12 cellular contexts compared by ENCODE assay signal in genomic region chr1:112703706-112704105, GRCh38. TPM values are rescaled to one million over a fixed set of nuclear protein-coding genes. Genes with fewer than 3 reads are reported as not detected.
A peak's percentile ranks its signal among the peaks of the same experiment; 100 is the strongest.
DNase-seq lines count a peak whose midpoint lies in the region; ATAC-seq, FAIRE-seq and TF ChIP-seq lines count a peak whose summit lies in the region.
"Had no signal": no experiment of that assay in that cellular context is flagged by ENCODE, and none has a peak within 500 bp of the region (broad histone marks: within the 10 kb centered on the region; RNA-seq: fewer than 3 reads in every experiment).

No MANE protein-coding gene starts in this region.

- ATAC-seq in K562 (no peak), HG02885 (IDR thresholded peaks at IDR 0.05; ENCODE audit: poor library complexity, unreplicated experiment) (no peak)

- no peaks in the 10 kb centered on the region for H3K9me3 Mint-ChIP-seq in activated T-cell treated with anti-CD3 and anti-CD28 coated beads, Interleukin-2, amount 50 U/mL, for 24 hours
- H3K9me3 Mint-ChIP-seq: H9 had no signal

- peaks cover 75 to 79% of the 10 kb centered on the region in 2 experiments for H3K4me1 ChIP-seq in K562 (replicated peaks in 1 of 2; ENCODE audit: control insufficient read depth in 2 of 2, insufficient read depth in 2 of 2, low read length in 2 of 2)
- H3K4me1 ChIP-seq in mucosa of rectum (ENCODE audit: control insufficient read depth in 2 of 2, insufficient read depth in 2 of 2, low read length in 2 of 2), result peaks cover 66 to 72% of the 10 kb centered on the region in 2 donors
- H3K4me1 ChIP-seq in tibial artery, result peaks cover 16 to 78% (median 65%) of the 10 kb centered on the region in 4 donors

- POLR2A ChIA-PET in K562 (lab: Yijun Ruan, JAX), result interaction anchor here (0.5 to 4.6 kb wide), 6 partner anchors 11 to 498 kb away, joined by 3 to 42 read pairs (median 6); partner anchors contain the start of genes MOV10, PPM1J and ST7L

- no peak for TF ChIP-seq RAD21 in K562 (CRISPR knock-in tag; conservative IDR thresholded peaks at IDR 0.05 in 1 of 2, IDR thresholded peaks at IDR 0.05 in 1 of 2)

- H3K4me1 Mint-ChIP-seq in activated T-cell treated with anti-CD3 and anti-CD28 coated beads, Interleukin-2, amount 50 U/mL, for 24 hours (ENCODE audit: low read depth), result peaks cover 75% of the 10 kb centered on the region

- H3K4me3 Mint-ChIP-seq in activated T-cell treated with anti-CD3 and anti-CD28 coated beads, Interleukin-2, amount 50 U/mL, for 24 hours, result no peak overlapping the region

- no peak overlapping the region for H2AFZ ChIP-seq in K562 (ENCODE audit: low read depth, low read length)

- DNase-seq in activated T-cell treated with anti-CD3 and anti-CD28 coated beads, Interleukin-2, amount 50 U/mL, for 24 hours, result no peak
- DNase-seq in activated T-cell treated with anti-CD3 and anti-CD28 coated beads, Interleukin-2, amount 50 U/mL, for 48 hours, result no peak
- DNase-seq in K562 (ENCODE audit: extremely low read depth in 1 of 4, low spot score in 3 of 4), result no peak
- DNase-seq in tibial artery, result no peak
- no peak for DNase-seq in cerebellar cortex (ENCODE audit: low spot score)
- DNase-seq in NCI-H524 treated with DMSO at 0.1 percent for 48 hours (lab: John Stamatoyannopoulos, UW), result no peak
- DNase-seq: H9; NCI-H526 treated with DMSO at 0.1 percent for 48 hours; stimulated activated naive CD4-positive, alpha-beta T cell treated with Interleukin-2 at 50 U/mL for 16 hours had no signal

- FAIRE-seq in K562 (lab: Jason Lieb, UNC), result no peak
- FAIRE-seq: frontal cortex had no signal

- H3K27ac Mint-ChIP-seq in activated T-cell treated with anti-CD3 and anti-CD28 coated beads, Interleukin-2, amount 50 U/mL, for 24 hours, result peak overlapping the region; percentile 37

- H3K9ac ChIP-seq in K562 (ENCODE audit: insufficient read depth in 1 of 2, low read depth in 2 of 2, low read length in 2 of 2) (peak overlapping the region in 1 of 2 experiments; percentile 90; a peak in 2 of 4 replicates), mucosa of rectum (ENCODE audit: low read depth in 1 of 2, low read length in 2 of 2) (peak overlapping the region in 1 of 2 donors; percentile 98)

- TF ChIP-seq CTCF in K562 (IDR thresholded peaks at IDR 0.05 in 2 of 3, conservative IDR thresholded peaks at IDR 0.05 in 1 of 3; ENCODE audit: insufficient read depth in 2 of 3, low read depth in 1 of 3, low read length in 3 of 3) (no peak), tibial artery (IDR thresholded peaks at IDR 0.05) (no peak)

- H3K4me3 ChIP-seq in K562, result no peak overlapping the region
- H3K4me3 ChIP-seq in mucosa of rectum (ENCODE audit: low read length in 2 of 2), result peak overlapping the region; percentile 80 to 81
- H3K4me3 ChIP-seq in tibial artery, result no peak overlapping the region

- no peaks in the 10 kb centered on the region for H4K20me1 ChIP-seq in K562 (replicated peaks; ENCODE audit: control insufficient read depth, insufficient read depth, low read length)

- in situ Hi-C loops in K562 (cut with MboI), result no loop called here

- intact Hi-C loops in K562 (cut with micrococcal nuclease) (loop anchor here (10.0 kb wide), 1 partner anchor 239 kb away; no protein-coding TSS in a partner anchor), tibial artery (cut with DNase I; ENCODE audit: low total_unique reads) (no loop called here)

- no peak for TF ChIP-seq EP300 in K562 (IDR thresholded peaks at IDR 0.05; ENCODE audit: low read length)

- H3K27me3 ChIP-seq in K562 (ENCODE audit: control insufficient read depth in 2 of 2, insufficient read depth in 2 of 2, low read length in 2 of 2) (no peaks in the 10 kb centered on the region), mucosa of rectum (ENCODE audit: control insufficient read depth in 2 of 2, insufficient read depth in 2 of 2, low read length in 2 of 2) (no peaks in the 10 kb centered on the region), tibial artery (no peaks in the 10 kb centered on the region)

- BruUV-seq in K562 (replicated peaks; lab: Mats Ljungman, UMichigan), result no TSS peak

- H3K36me3 ChIP-seq in K562 (ENCODE audit: control insufficient read depth, insufficient read depth, low read length) (peaks cover 55% of the 10 kb centered on the region), mucosa of rectum (ENCODE audit: control insufficient read depth in 2 of 2, insufficient read depth in 2 of 2, low read length in 2 of 2) (peaks cover 28 to 36% of the 10 kb centered on the region in 2 donors), tibial artery (peaks cover 10 to 43% (median 40%) of the 10 kb centered on the region in 3 donors)

- no peaks in the 10 kb centered on the region for H3K9me1 ChIP-seq in K562 (ENCODE audit: control insufficient read depth, insufficient read depth, low read length)

- no peak for TF ChIP-seq POLR2A in K562 (conservative IDR thresholded peaks at IDR 0.05)

- peaks cover 11% of the 10 kb centered on the region for H3K27me3 Mint-ChIP-seq in activated T-cell treated with anti-CD3 and anti-CD28 coated beads, Interleukin-2, amount 50 U/mL, for 24 hours

- H3K79me2 ChIP-seq in K562 (ENCODE audit: control insufficient read depth, insufficient read depth, low read length), result peaks cover 68% of the 10 kb centered on the region

- peaks cover 36% of the 10 kb centered on the region for H3K36me3 Mint-ChIP-seq in activated T-cell treated with anti-CD3 and anti-CD28 coated beads, Interleukin-2, amount 50 U/mL, for 24 hours (ENCODE audit: low read depth)

- H3K4me2 ChIP-seq in K562 (ENCODE audit: insufficient read depth, low read length), result peak overlapping the region; percentile 98

- H3K27ac ChIP-seq in K562 (ENCODE audit: extremely low read depth, low read depth, low read length) (peak overlapping the region; percentile 97; the same call in 2 of the 3 replicates), mucosa of rectum (ENCODE audit: low read depth in 2 of 2, low read length in 2 of 2) (peak overlapping the region; percentile 86 to 96), tibial artery (peak overlapping the region; percentile 96 to 99)

- 86% methylated on average over 8 of the region's 8 CpGs for WGBS in K562 (ENCODE audit: insufficient coverage, low coverage, missing lambda C conversion rate)

- CTCF ChIA-PET in K562 (lab: Yijun Ruan, JAX; ENCODE audit: low intra/inter-chr PET ratio), result no interaction called here

- H3K9me3 ChIP-seq in K562 (replicated peaks; ENCODE audit: control insufficient read depth, insufficient read depth, low read depth, low read length), result no peaks in the 10 kb centered on the region
- no peaks in the 10 kb centered on the region for H3K9me3 ChIP-seq in mucosa of rectum (ENCODE audit: control insufficient read depth in 2 of 2, low read length in 2 of 2)
- no peaks in the 10 kb centered on the region for H3K9me3 ChIP-seq in tibial artery

RNA-seq across cellular contexts. Expression of gene RHOC, which starts 3.2 kb away (rescaled TPM):
- 107 and 260 TPM in 2 replicates for total RNA-seq in K562 (2011; cell fraction: chromatin; rRNA removed; ENCODE audit: low replicate concordance)
- total RNA-seq in K562 (2011; cell fraction: nucleolus; rRNA removed), result 237 and 244 TPM in 2 replicates
- total RNA-seq in K562 (2011; cell fraction: nucleoplasm; rRNA removed), result 195 and 210 TPM in 2 replicates
- 275 and 287 TPM in 2 replicates for total RNA-seq in K562 (2014; rRNA removed)
- 131 and 169 TPM in 2 replicates for total RNA-seq in K562 (2014; rRNA removed; fragmentation: Illumina TruSeq; extraction: Trizol)
- 200 and 204 TPM in 2 replicates for total RNA-seq in K562 (2015; rRNA removed; fragmentation: Illumina TruSeq; extraction: Trizol)
- total RNA-seq in K562 (2021), result 186 and 203 TPM in 2 replicates
- 364 and 370 TPM in 2 replicates for polyA plus RNA-seq in K562 (2011; rRNA removed)
- 478 and 580 TPM in 2 replicates for polyA plus RNA-seq in K562 (2011; cell fraction: cytosol; rRNA removed)
- polyA plus RNA-seq in K562 (2011; cell fraction: nucleus; rRNA removed), result 338 and 429 TPM in 2 replicates
- polyA plus RNA-seq in K562 (2012), result 332 and 339 TPM in 2 replicates
- polyA plus RNA-seq in K562 (2014; fragmentation: Illumina TruSeq; extraction: Trizol), result 336 and 344 TPM in 2 replicates
- polyA plus RNA-seq in K562 (2014; fragmentation: Nextera tagmentation; extraction: Ambion mirVana), result 10 to 100 TPM; 35.2 to 82.7 TPM
- 248 and 267 TPM in 2 replicates for polyA plus RNA-seq in K562 (2014; rRNA removed)
- 273 and 333 TPM in 2 replicates for polyA minus RNA-seq in K562 (2011; rRNA and poly(A)+ RNA removed)
- 125 and 156 TPM in 2 replicates for polyA minus RNA-seq in K562 (2011; cell fraction: cytosol; rRNA and poly(A)+ RNA removed)
- 103 and 138 TPM in 2 replicates for polyA minus RNA-seq in K562 (2011; cell fraction: nucleus; rRNA and poly(A)+ RNA removed)

RNA-seq across cellular contexts. Expression of gene PPM1J, which starts 11.4 kb away (rescaled TPM):
- total RNA-seq in K562 (2011; cell fraction: chromatin; rRNA removed; ENCODE audit: low replicate concordance), result 6.3 and 17.9 TPM in 2 replicates
- total RNA-seq in K562 (2011; cell fraction: nucleolus; rRNA removed), result 12.8 and 15.3 TPM in 2 replicates
- 9.6 and 9.9 TPM in 2 replicates for total RNA-seq in K562 (2011; cell fraction: nucleoplasm; rRNA removed)
- 6.0 and 6.5 TPM in 2 replicates for total RNA-seq in K562 (2014; rRNA removed)
- 1.2 and 1.3 TPM in 2 replicates for total RNA-seq in K562 (2014; rRNA removed; fragmentation: Illumina TruSeq; extraction: Trizol)
- total RNA-seq in K562 (2015; rRNA removed; fragmentation: Illumina TruSeq; extraction: Trizol), result 0.98 and 1.1 TPM in 2 replicates
- 5.1 and 7.1 TPM in 2 replicates for total RNA-seq in K562 (2021)
- polyA plus RNA-seq in K562 (2011; rRNA removed), result 10.5 and 18.4 TPM in 2 replicates
- polyA plus RNA-seq in K562 (2011; cell fraction: cytosol; rRNA removed), result 20.6 and 20.7 TPM in 2 replicates
- 80.5 and 82.8 TPM in 2 replicates for polyA plus RNA-seq in K562 (2011; cell fraction: nucleus; rRNA removed)
- 3.0 and 3.4 TPM in 2 replicates for polyA plus RNA-seq in K562 (2012)
- polyA plus RNA-seq in K562 (2014; fragmentation: Illumina TruSeq; extraction: Trizol), result 4.2 and 5.0 TPM in 2 replicates
- polyA plus RNA-seq in K562 (2014; fragmentation: Nextera tagmentation; extraction: Ambion mirVana), result under 1 TPM; 0.25 to 0.31 TPM
- polyA plus RNA-seq in K562 (2014; rRNA removed), result 8.2 and 8.5 TPM in 2 replicates
- polyA minus RNA-seq in K562 (2011; rRNA and poly(A)+ RNA removed), result 2.1 and 3.8 TPM in 2 replicates
- polyA minus RNA-seq in K562 (2011; cell fraction: cytosol; rRNA and poly(A)+ RNA removed), result 3.0 and 6.5 TPM in 2 replicates
- 7.4 and 9.1 TPM in 2 replicates for polyA minus RNA-seq in K562 (2011; cell fraction: nucleus; rRNA and poly(A)+ RNA removed)

RNA-seq across cellular contexts. Expression of gene MOV10, which starts 29.2 kb away (rescaled TPM):
- 194 and 432 TPM in 2 replicates for total RNA-seq in K562 (2011; cell fraction: chromatin; rRNA removed; ENCODE audit: low replicate concordance)
- 231 and 262 TPM in 2 replicates for total RNA-seq in K562 (2011; cell fraction: nucleolus; rRNA removed)
- 196 and 201 TPM in 2 replicates for total RNA-seq in K562 (2011; cell fraction: nucleoplasm; rRNA removed)
- total RNA-seq in K562 (2014; rRNA removed), result 46.5 and 75.8 TPM in 2 replicates
- 32.1 and 46.8 TPM in 2 replicates for total RNA-seq in K562 (2014; rRNA removed; fragmentation: Illumina TruSeq; extraction: Trizol)
- 49.5 and 50.8 TPM in 2 replicates for total RNA-seq in K562 (2015; rRNA removed; fragmentation: Illumina TruSeq; extraction: Trizol)
- 93.9 and 101 TPM in 2 replicates for total RNA-seq in K562 (2021)
- polyA plus RNA-seq in K562 (2011; rRNA removed), result 50.2 and 86.0 TPM in 2 replicates
- polyA plus RNA-seq in K562 (2011; cell fraction: cytosol; rRNA removed), result 55.2 and 72.8 TPM in 2 replicates
- polyA plus RNA-seq in K562 (2011; cell fraction: nucleus; rRNA removed), result 327 and 544 TPM in 2 replicates
- 78.3 and 153 TPM in 2 replicates for polyA plus RNA-seq in K562 (2012)
- polyA plus RNA-seq in K562 (2014; fragmentation: Illumina TruSeq; extraction: Trizol), result 101 and 105 TPM in 2 replicates
- 10 to 100 TPM; 16.7 to 39.6 TPM for polyA plus RNA-seq in K562 (2014; fragmentation: Nextera tagmentation; extraction: Ambion mirVana)
- 72.0 and 92.8 TPM in 2 replicates for polyA plus RNA-seq in K562 (2014; rRNA removed)
- polyA minus RNA-seq in K562 (2011; rRNA and poly(A)+ RNA removed), result 34.4 and 47.1 TPM in 2 replicates
- 65.8 and 66.5 TPM in 2 replicates for polyA minus RNA-seq in K562 (2011; cell fraction: cytosol; rRNA and poly(A)+ RNA removed)
- polyA minus RNA-seq in K562 (2011; cell fraction: nucleus; rRNA and poly(A)+ RNA removed), result 127 and 129 TPM in 2 replicates

Comparison
In these comparisons a context has a peak if more than half of its experiments do, and no peak if none do; other contexts are left out.
1. H3K4me3 ChIP-seq: peak in mucosa of rectum (2 of 2); none in K562 (single experiment) and tibial artery (0 of 2).
2. Peak in every context shown above with its lines, with median percentiles within 50 percentile points of each other: H3K27ac ChIP-seq.